14 cellular contexts compared by ENCODE assay signal in genomic region chr18:56522826-56523225, GRCh38.
"Had no signal": no experiment of that assay in that cellular context is flagged by ENCODE, and none has a peak within 500 bp of the region (broad histone marks: within the 10 kb centered on the region; RNA-seq: fewer than 3 reads in every experiment).

No MANE protein-coding gene starts in this region.

- H3K4me1 ChIP-seq: left ventricle myocardium inferior, suprapubic skin had no signal

- H3K36me3 ChIP-seq: left ventricle myocardium inferior, neutrophil, suprapubic skin had no signal

- H3K27ac ChIP-seq: left ventricle myocardium inferior, neutrophil, skin epidermis, suprapubic skin, VCaP had no signal

- H3K4me3 ChIP-seq: left ventricle myocardium inferior, skin epidermis, suprapubic skin had no signal

- DNase-seq: activated CD4-positive, alpha-beta T cell treated with anti-CD3 and anti-CD28 coated beads for 1 hour; activated CD4-positive, alpha-beta T cell treated with anti-CD3 and anti-CD28 coated beads, Interleukin-2, amount 50 U/mL, for 48 hours; left ventricle myocardium inferior; natural killer cell; retina; stimulated activated naive CD8-positive, alpha-beta T cell treated with anti-CD3 and anti-CD28 coated beads, Interleukin-15, Interleukin-2, amounts not matched to agents 100 U/mL and 50 U/mL, for 24 hours; T-helper 1 cell; trophoblast cell had no signal

- H3K27me3 ChIP-seq: neutrophil, suprapubic skin had no signal

- ATAC-seq: esophagus mucosa; natural killer cell; SK-N-SH treated with all-trans-retinoic acid at 6 μM for 48 hours; stimulated activated naive CD8-positive, alpha-beta T cell treated with anti-CD3 and anti-CD28 coated beads, Interleukin-15, Interleukin-2, amounts not matched to agents 100 U/mL and 50 U/mL, for 24 hours had no signal

- H3K9me3 ChIP-seq: neutrophil, suprapubic skin had no signal
